ENCODE assay signal across 8 cellular contexts in the genomic region with DNA sequence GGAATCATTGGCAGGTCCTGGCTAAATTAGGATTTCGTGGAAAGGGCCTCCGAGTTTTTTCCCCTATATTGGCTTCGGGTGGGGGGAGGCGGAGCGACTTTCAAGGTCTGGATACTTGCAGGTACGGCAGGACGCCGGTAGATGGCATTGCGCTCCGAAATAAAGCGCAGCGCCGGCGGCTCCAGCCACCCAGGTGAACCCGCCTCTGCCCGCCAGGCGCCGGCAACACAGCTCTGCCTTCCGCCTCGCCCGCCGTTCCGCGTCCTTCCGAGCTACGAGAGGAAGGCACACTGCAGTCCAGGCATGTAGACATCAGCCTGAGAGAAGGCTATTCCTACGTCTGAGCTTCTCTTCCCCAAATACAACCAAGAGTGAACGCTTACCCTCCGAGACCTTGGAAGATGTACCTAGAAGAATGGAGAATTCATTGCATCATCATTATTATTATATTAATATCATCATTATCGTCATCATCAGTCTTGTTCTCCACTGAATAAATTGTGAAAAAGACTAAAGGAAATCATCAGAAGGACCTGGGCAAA.
DNase-seq lines count a peak whose midpoint lies in the region; ATAC-seq and TF ChIP-seq lines count a peak whose summit lies in the region.

No MANE protein-coding gene starts in this region.

- peak overlapping the region; percentile 30 for H3K4me3 ChIP-seq in mesendoderm (ENCODE audit: low read length)

- H3K36me3 ChIP-seq in mesendoderm (ENCODE audit: control insufficient read depth, insufficient read depth, low read length): no peaks in the 10 kb centered on the region

- peaks cover 2% of the 10 kb centered on the region for H3K4me1 ChIP-seq in mesendoderm (ENCODE audit: control insufficient read depth, low read depth, low read length)

- peaks cover 25% of the 10 kb centered on the region for H3K4me1 Mint-ChIP-seq in CD4-positive, alpha-beta T cell (ENCODE audit: low read depth)
- peaks cover 20% of the 10 kb centered on the region for H3K4me1 Mint-ChIP-seq in activated CD4-positive, alpha-beta memory T cell treated with anti-CD3 and anti-CD28 coated beads, Interleukin-2, amount 10 ng/mL, durations not matched to agents 7 days and 5 days
- peaks cover 9 to 16% of the 10 kb centered on the region in 2 donors for H3K4me1 Mint-ChIP-seq in effector memory CD8-positive, alpha-beta T cell (ENCODE audit: low read depth in 2 of 2)

- no peaks in the 10 kb centered on the region for H3K9me3 ChIP-seq in CD4-positive, alpha-beta T cell (ENCODE audit: control insufficient read depth, low read length)

- H3K79me2 ChIP-seq in mesendoderm (ENCODE audit: control insufficient read depth, insufficient read depth, low read length): no peaks in the 10 kb centered on the region

- H4K5ac ChIP-seq in mesendoderm (ENCODE audit: low read length): no peak overlapping the region

- no peak overlapping the region for H2BK120ac ChIP-seq in mesendoderm (ENCODE audit: low read depth, low read length)

- no peaks in the 10 kb centered on the region for H3K79me1 ChIP-seq in mesendoderm (ENCODE audit: low read length)

- peak; percentile 92 for ATAC-seq in CD4-positive, alpha-beta T cell (ENCODE audit: poor library complexity)
- peak; percentile 99 for ATAC-seq in GM19455 (IDR thresholded peaks at IDR 0.05; ENCODE audit: unreplicated experiment)
- peak; percentile 99 for ATAC-seq in HG03565 (IDR thresholded peaks at IDR 0.05; ENCODE audit: unreplicated experiment)
- peak; percentile 75 for ATAC-seq in effector memory CD8-positive, alpha-beta T cell (replicated peaks)

- no peak overlapping the region for H2AK5ac ChIP-seq in mesendoderm (ENCODE audit: low read length)

- peak overlapping the region; percentile 80 for H2BK15ac ChIP-seq in mesendoderm (replicated peaks; ENCODE audit: low read depth)

- H3K18ac ChIP-seq in mesendoderm (ENCODE audit: low read length): peak overlapping the region; percentile 95

- peak; percentile 65 for TF ChIP-seq CTCF in CD4-positive, alpha-beta T cell (IDR thresholded peaks at IDR 0.05)

- H3K9me3 Mint-ChIP-seq in CD4-positive, alpha-beta T cell: no peaks in the 10 kb centered on the region
- H3K9me3 Mint-ChIP-seq in activated CD4-positive, alpha-beta memory T cell treated with anti-CD3 and anti-CD28 coated beads, Interleukin-2, amount 10 ng/mL, durations not matched to agents 7 days and 5 days: no peaks in the 10 kb centered on the region
- no peaks in the 10 kb centered on the region for H3K9me3 Mint-ChIP-seq in effector memory CD8-positive, alpha-beta T cell

- no peak overlapping the region for H4K8ac ChIP-seq in mesendoderm (ENCODE audit: low read depth, low read length)

- intact Hi-C loops in CD4-positive, alpha-beta T cell (cut with DNase I, micrococcal nuclease): loop anchor here (5.0 to 10.0 kb wide), 3 partner anchors 515 to 593 kb away; a partner anchor contains a TSS

- H3K23ac ChIP-seq in mesendoderm (ENCODE audit: low read length): no peak overlapping the region

- H3K27ac ChIP-seq in CD4-positive, alpha-beta T cell (ENCODE audit: low read depth, low read length): no peak overlapping the region
- H3K27ac ChIP-seq in mesendoderm (ENCODE audit: low read depth, low read length): no peak overlapping the region

- peaks cover 87% of the 10 kb centered on the region for H3K27me3 Mint-ChIP-seq in CD4-positive, alpha-beta T cell
- H3K27me3 Mint-ChIP-seq in activated CD4-positive, alpha-beta memory T cell treated with anti-CD3 and anti-CD28 coated beads, Interleukin-2, amount 10 ng/mL, durations not matched to agents 7 days and 5 days: peaks cover 71% of the 10 kb centered on the region
- H3K27me3 Mint-ChIP-seq in effector memory CD8-positive, alpha-beta T cell: peaks cover 48 to 53% of the 10 kb centered on the region in 2 donors

- H3K4me3 Mint-ChIP-seq in CD4-positive, alpha-beta T cell: no peak overlapping the region
- H3K4me3 Mint-ChIP-seq in activated CD4-positive, alpha-beta memory T cell treated with anti-CD3 and anti-CD28 coated beads, Interleukin-2, amount 10 ng/mL, durations not matched to agents 7 days and 5 days: no peak overlapping the region
- H3K4me3 Mint-ChIP-seq in effector memory CD8-positive, alpha-beta T cell: no peak overlapping the region

- no peak overlapping the region for H2BK5ac ChIP-seq in mesendoderm (ENCODE audit: low read length)

- no peaks in the 10 kb centered on the region for H3K36me3 Mint-ChIP-seq in CD4-positive, alpha-beta T cell (ENCODE audit: low read depth)
- H3K36me3 Mint-ChIP-seq in activated CD4-positive, alpha-beta memory T cell treated with anti-CD3 and anti-CD28 coated beads, Interleukin-2, amount 10 ng/mL, durations not matched to agents 7 days and 5 days (ENCODE audit: low read depth): no peaks in the 10 kb centered on the region
- H3K36me3 Mint-ChIP-seq in effector memory CD8-positive, alpha-beta T cell (ENCODE audit: insufficient read depth): peaks cover 2% of the 10 kb centered on the region

- peak overlapping the region; percentile 69 for H3K9ac ChIP-seq in mesendoderm (ENCODE audit: low read length)

- H3K27me3 ChIP-seq in CD4-positive, alpha-beta T cell (ENCODE audit: control insufficient read depth, insufficient read depth, low read length): peaks cover 69% of the 10 kb centered on the region
- no peaks in the 10 kb centered on the region for H3K27me3 ChIP-seq in mesendoderm (ENCODE audit: insufficient read depth, low read length, poor library complexity)

- POLR2A ChIA-PET in CD4-positive, alpha-beta T cell (lab: Charles Lee): no interaction called here
- POLR2A ChIA-PET in activated CD4-positive, alpha-beta memory T cell treated with anti-CD3 and anti-CD28 coated beads, Interleukin-2, amount 10 ng/mL, durations not matched to agents 7 days and 5 days (lab: Charles Lee): no interaction called here

- H3K27ac Mint-ChIP-seq in CD4-positive, alpha-beta T cell: no peak overlapping the region
- no peak overlapping the region for H3K27ac Mint-ChIP-seq in activated CD4-positive, alpha-beta memory T cell treated with anti-CD3 and anti-CD28 coated beads, Interleukin-2, amount 10 ng/mL, durations not matched to agents 7 days and 5 days
- H3K27ac Mint-ChIP-seq in effector memory CD8-positive, alpha-beta T cell: no peak overlapping the region

- H3K4me2 ChIP-seq in mesendoderm (ENCODE audit: low read length): peak overlapping the region; percentile 89

- CTCF ChIA-PET in CD4-positive, alpha-beta T cell (lab: Charles Lee): no interaction called here
- CTCF ChIA-PET in activated CD4-positive, alpha-beta memory T cell treated with anti-CD3 and anti-CD28 coated beads, Interleukin-2, amount 10 ng/mL, durations not matched to agents 7 days and 5 days (lab: Charles Lee): interaction anchor here (0.6 to 2.6 kb wide), 22 partner anchors 8 to 888 kb away, joined by 3 to 33 read pairs (median 4); no protein-coding TSS in a partner anchor

- H3K4ac ChIP-seq in mesendoderm (ENCODE audit: low read depth, low read length): peak overlapping the region; percentile 81

- no CpG with 5 or more reads among the region's 30 CpGs for WGBS in mesendoderm (ENCODE audit: extremely low coverage, insufficient coverage, low lambda C conversion rate)

- peak overlapping the region; percentile 83 for H3K56ac ChIP-seq in mesendoderm (ENCODE audit: low read length)

- DNase-seq in CD4-positive, alpha-beta T cell: peak; percentile 32 to 66 (median 46)
- DNase-seq in NCI-H69 (lab: John Stamatoyannopoulos, UW) (peak; percentile 96), mesendoderm (peak; percentile 86)
- peak; percentile 77 for DNase-seq in activated CD4-positive, alpha-beta memory T cell treated with anti-CD3 and anti-CD28 coated beads, Interleukin-2, amount 10 ng/mL, durations not matched to agents 7 days and 5 days
- peak; percentile 9 to 21 (median 14) for DNase-seq in effector memory CD8-positive, alpha-beta T cell
- peak; percentile 28 for DNase-seq in stimulated activated CD8-positive, alpha-beta memory T cell treated with anti-CD3 and anti-CD28 coated beads, Interleukin-12 subunit alpha, Interleukin-12 subunit beta, amount 100 ng/mL, for 4 hours (ENCODE audit: low read depth)

Comparison
In these comparisons a context has a peak if more than half of its experiments do, and no peak if none do; other contexts are left out.
1. DNase-seq: peak in every context shown above with its lines; median percentile 96 in NCI-H69; 86 in mesendoderm; 77 in activated CD4-positive, alpha-beta memory T cell treated with anti-CD3 and anti-CD28 coated beads, Interleukin-2, amount 10 ng/mL, durations not matched to agents 7 days and 5 days; 46 in CD4-positive, alpha-beta T cell; 28 in stimulated activated CD8-positive, alpha-beta memory T cell treated with anti-CD3 and anti-CD28 coated beads, Interleukin-12 subunit alpha, Interleukin-12 subunit beta, amount 100 ng/mL, for 4 hours; 14 in effector memory CD8-positive, alpha-beta T cell.